In genomic region chr14:103110681-103111296, GRCh38 we compare ENCODE assay signal across 9 cellular contexts. TPM values are rescaled to one million over a fixed set of nuclear protein-coding genes. Genes with fewer than 3 reads are reported as not detected.
DNase-seq lines count a peak whose midpoint lies in the region; ATAC-seq and TF ChIP-seq lines count a peak whose summit lies in the region.
"Had no signal": no experiment of that assay in that cellular context is flagged by ENCODE, and none has a peak within 500 bp of the region (broad histone marks: within the 10 kb centered on the region; RNA-seq: fewer than 3 reads in every experiment).

No MANE protein-coding gene starts in this region.

- peak overlapping the region; percentile 84 for H3K18ac ChIP-seq in IMR-90 (ENCODE audit: low read depth, low read length)

- TF ChIP-seq RAD21 in IMR-90 (IDR thresholded peaks at IDR 0.05; ENCODE audit: low read length): no peak

- H4K5ac ChIP-seq in IMR-90 (ENCODE audit: low read depth, low read length): peak overlapping the region; percentile 87

- BruUV-seq in IMR-90 (replicated peaks; lab: Mats Ljungman, UMichigan) (no TSS peak), PC-3 (replicated peaks; lab: Mats Ljungman, UMichigan) (no TSS peak)

- DNase-seq in IMR-90: peak; percentile 26
- DNase-seq in PC-3: no peak
- no peak for DNase-seq in stimulated activated CD4-positive, alpha-beta T cell treated with anti-CD3 and anti-CD28 coated beads, Interleukin-12 subunit alpha, Interleukin-12 subunit beta, amount 100 ng/mL, for 4 hours
- DNase-seq: activated CD4-positive, CD25-positive, alpha-beta regulatory T cell treated with anti-CD3 and anti-CD28 coated beads, Interleukin-2, amount 50 U/mL, for 72 hours; hippocampal formation had no signal

- WGBS in IMR-90 (ENCODE audit: extremely low coverage in 2 of 2, insufficient read length in 1 of 2), 2 experiments: 0% methylated on average over 3 of the region's 15 CpGs; no CpG with 5 or more reads in 1 of the 2 experiments

- H4K8ac ChIP-seq in IMR-90 (ENCODE audit: low read depth in 2 of 2, low read length in 2 of 2): peak overlapping the region; percentile 73 to 88

- H4K20me1 ChIP-seq in IMR-90 (ENCODE audit: insufficient read depth, low read length): no peaks in the 10 kb centered on the region
- no peaks in the 10 kb centered on the region for H4K20me1 ChIP-seq in PC-3 (ENCODE audit: low read length)

- ATAC-seq in IMR-90 (ENCODE audit: low read depth) (peak; percentile 21), PC-3 (peak; percentile 3; the same call in 1 of the 2 replicates), HG02571 (IDR thresholded peaks at IDR 0.05; ENCODE audit: unreplicated experiment) (no peak), GM21390 (IDR thresholded peaks at IDR 0.05; ENCODE audit: unreplicated experiment) (no peak)

- no peaks in the 10 kb centered on the region for H3F3A ChIP-seq in PC-3 (ENCODE audit: low read length, unreplicated experiment)

- peaks cover 12% of the 10 kb centered on the region; the same call in 1 of the 2 replicates for H3K9me1 ChIP-seq in IMR-90 (ENCODE audit: insufficient read depth, low read length)

- H3K4me1 ChIP-seq in IMR-90 (ENCODE audit: control insufficient read depth, insufficient read depth, low read length) (peaks cover 30% of the 10 kb centered on the region), PC-3 (ENCODE audit: insufficient read depth, low read length) (peaks cover 21% of the 10 kb centered on the region), subcutaneous abdominal adipose tissue (ENCODE audit: control insufficient read depth in 5 of 5, insufficient read depth in 5 of 5, low read length in 5 of 5) (peaks cover 6 to 56% (median 48%) of the 10 kb centered on the region in 5 donors)

- peak overlapping the region; percentile 83 for H2AK9ac ChIP-seq in IMR-90 (replicated peaks; ENCODE audit: low read depth, low read length, poor library complexity)

- no peaks in the 10 kb centered on the region for H3K9me2 ChIP-seq in PC-3 (replicated peaks; ENCODE audit: low read length)

- peak overlapping the region; percentile 43 for H3K9ac ChIP-seq in IMR-90 (ENCODE audit: low read depth, low read length)
- 0 out of 2 replicates have a peak overlapping the region, but pooled peaks have one; percentile 41 for H3K9ac ChIP-seq in PC-3 (ENCODE audit: low read length)
- peak overlapping the region in 1 of 5 donors; percentile 17 for H3K9ac ChIP-seq in subcutaneous abdominal adipose tissue (ENCODE audit: low read length in 5 of 5)

- no peak for TF ChIP-seq CTCF in IMR-90 (conservative IDR thresholded peaks at IDR 0.05; ENCODE audit: low read depth, low read length)
- TF ChIP-seq CTCF in PC-3 (conservative IDR thresholded peaks at IDR 0.05; ENCODE audit: low read depth, low read length): no peak

- TF ChIP-seq POLR2A in IMR-90 (IDR thresholded peaks at IDR 0.05; ENCODE audit: low read depth, low read length): no peak

- H3K23ac ChIP-seq in IMR-90 (ENCODE audit: low read depth, low read length): peak overlapping the region; percentile 88

- dilution Hi-C loops in IMR-90 (cut with HindIII; ENCODE audit: low sequenced_read_pairs, unreplicated experiment): no loop called here

- peak overlapping the region; percentile 94 for H2BK20ac ChIP-seq in IMR-90 (ENCODE audit: low read depth, low read length)

- H3K14ac ChIP-seq in IMR-90 (replicated peaks; ENCODE audit: low read depth, low read length): peak overlapping the region; percentile 83

- in situ Hi-C loops in IMR-90 (cut with MboI; ENCODE audit: low sequenced_read_pairs): no loop called here

- H2AFZ ChIP-seq in IMR-90 (replicated peaks; ENCODE audit: low read length, poor library complexity) (peak overlapping the region; percentile 89), PC-3 (ENCODE audit: low read length) (peak overlapping the region; percentile 74)

- H3K9me3 ChIP-seq in IMR-90 (ENCODE audit: control insufficient read depth, insufficient read depth, low read length): no peaks in the 10 kb centered on the region
- H3K9me3 ChIP-seq in PC-3 (ENCODE audit: low read length): no peaks in the 10 kb centered on the region
- no peaks in the 10 kb centered on the region for H3K9me3 ChIP-seq in iPS-18c (ENCODE audit: control insufficient read depth, insufficient read depth, low read length)
- no peaks in the 10 kb centered on the region for H3K9me3 ChIP-seq in subcutaneous abdominal adipose tissue (ENCODE audit: control insufficient read depth in 5 of 5, low read length in 5 of 5)

- POLR2A ChIA-PET in IMR-90 (lab: Charles Lee; ENCODE audit: unreplicated experiment): no interaction called here
- POLR2A ChIA-PET in PC-3 (lab: Charles Lee; ENCODE audit: unreplicated experiment): no interaction called here

- no peaks in the 10 kb centered on the region for H3K79me1 ChIP-seq in IMR-90 (ENCODE audit: low read depth in 1 of 2, low read length in 2 of 2)

- H3K4me2 ChIP-seq in IMR-90 (ENCODE audit: low read depth, low read length) (peak overlapping the region; percentile 49), PC-3 (ENCODE audit: low read length) (peak overlapping the region; percentile 80)

- H3K27me3 ChIP-seq in IMR-90 (ENCODE audit: control insufficient read depth, insufficient read depth, low read length): no peaks in the 10 kb centered on the region
- no peaks in the 10 kb centered on the region for H3K27me3 ChIP-seq in PC-3 (ENCODE audit: low read length)
- no peaks in the 10 kb centered on the region for H3K27me3 ChIP-seq in subcutaneous abdominal adipose tissue (ENCODE audit: control insufficient read depth in 5 of 5, insufficient read depth in 4 of 5, low read length in 5 of 5)

- peak overlapping the region; percentile 96 for H4K91ac ChIP-seq in IMR-90 (ENCODE audit: insufficient read depth, low read depth, low read length)

- H2BK15ac ChIP-seq in IMR-90 (ENCODE audit: low read depth, low read length): peak overlapping the region; percentile 60; the same call in 1 of the 3 replicates

- no peaks in the 10 kb centered on the region for H3K36me3 ChIP-seq in IMR-90 (ENCODE audit: control insufficient read depth, insufficient read depth, low read length)
- H3K36me3 ChIP-seq in PC-3 (ENCODE audit: low read depth, low read length): no peaks in the 10 kb centered on the region
- H3K36me3 ChIP-seq in subcutaneous abdominal adipose tissue (ENCODE audit: control insufficient read depth in 5 of 5, insufficient read depth in 5 of 5, low read length in 5 of 5): no peaks in the 10 kb centered on the region

- peak overlapping the region; percentile 98 for H2BK120ac ChIP-seq in IMR-90 (ENCODE audit: low read depth, low read length)

- intact Hi-C loops in IMR-90 (cut with micrococcal nuclease) (no loop called here), PC-3 (cut with micrococcal nuclease) (no loop called here)

- peak overlapping the region; percentile 98 for H3K4ac ChIP-seq in IMR-90 (ENCODE audit: low read depth, low read length)

- peak overlapping the region; percentile 95 for H2AK5ac ChIP-seq in IMR-90 (ENCODE audit: low read depth, low read length)

- H3K4me3 ChIP-seq in IMR-90 (ENCODE audit: insufficient read depth, low read depth, low read length): no peak overlapping the region
- no peak overlapping the region for H3K4me3 ChIP-seq in PC-3 (ENCODE audit: low read length)
- peak overlapping the region; percentile 3; the same call in 1 of the 2 replicates for H3K4me3 ChIP-seq in iPS-18c (ENCODE audit: insufficient read depth, low read depth, low read length)
- no peak overlapping the region for H3K4me3 ChIP-seq in subcutaneous abdominal adipose tissue (ENCODE audit: low read depth in 1 of 5, low read length in 5 of 5)

- H3K79me2 ChIP-seq in PC-3 (ENCODE audit: low read length): no peaks in the 10 kb centered on the region

- peak overlapping the region; percentile 24; the same call in 1 of the 2 replicates for H3K56ac ChIP-seq in IMR-90 (ENCODE audit: extremely low read depth, insufficient read depth, low read length)

- peak overlapping the region; percentile 92 for H2BK5ac ChIP-seq in IMR-90 (ENCODE audit: low read depth, low read length, poor library complexity, severe bottlenecking)

- H3K27ac ChIP-seq in IMR-90 (ENCODE audit: insufficient read depth, low read length) (peak overlapping the region; percentile 88), PC-3 (ENCODE audit: low read length) (peak overlapping the region; percentile 67), subcutaneous abdominal adipose tissue (ENCODE audit: low read depth, low read length) (peak overlapping the region; percentile 46)

- CTCF ChIA-PET in IMR-90 (lab: Yijun Ruan, JAX): no interaction called here
- CTCF ChIA-PET in PC-3 (lab: Charles Lee): no interaction called here

TF ChIP-seq in IMR-90, 13 proteins besides CTCF, POLR2A, EP300 and RAD21 (continues in another document):
- TF ChIP-seq, protein P1, sequence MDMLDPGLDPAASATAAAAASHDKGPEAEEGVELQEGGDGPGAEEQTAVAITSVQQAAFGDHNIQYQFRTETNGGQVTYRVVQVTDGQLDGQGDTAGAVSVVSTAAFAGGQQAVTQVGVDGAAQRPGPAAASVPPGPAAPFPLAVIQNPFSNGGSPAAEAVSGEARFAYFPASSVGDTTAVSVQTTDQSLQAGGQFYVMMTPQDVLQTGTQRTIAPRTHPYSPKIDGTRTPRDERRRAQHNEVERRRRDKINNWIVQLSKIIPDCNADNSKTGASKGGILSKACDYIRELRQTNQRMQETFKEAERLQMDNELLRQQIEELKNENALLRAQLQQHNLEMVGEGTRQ (IDR thresholded peaks at IDR 0.05; ENCODE audit: low read depth, low read length): no peak
- no peak for TF ChIP-seq MAFK (IDR thresholded peaks at IDR 0.05; ENCODE audit: low read depth, low read length)
- TF ChIP-seq RCOR1 (IDR thresholded peaks at IDR 0.05; ENCODE audit: insufficient replicate concordance, low read length): no peak
- TF ChIP-seq NFE2L2 (IDR thresholded peaks at IDR 0.05; ENCODE audit: low read depth, low read length): no peak

RNA-seq across cellular contexts. Expression of gene TNFAIP2, which starts 12.5 kb away (rescaled TPM):
- 5.0 and 6.3 TPM in 2 replicates for total RNA-seq in IMR-90 (2012; rRNA removed)
- 9.6 and 9.9 TPM in 2 replicates for polyA plus RNA-seq in IMR-90 (2012; rRNA removed)
- 10.7 and 12.7 TPM in 2 replicates for polyA plus RNA-seq in IMR-90 (2012; cell fraction: cytosol; rRNA removed)
- 43.9 and 49.0 TPM in 2 replicates for polyA plus RNA-seq in IMR-90 (2012; cell fraction: nucleus; rRNA removed; ENCODE audit: low replicate concordance)
- 80.7 and 87.3 TPM in 2 replicates for total RNA-seq in PC-3 (2014; rRNA removed)

RNA-seq across cellular contexts. Expression of gene EXOC3L4, which starts 16.3 kb away (rescaled TPM):
- total RNA-seq in IMR-90 (2012; rRNA removed) (not detected in 2 replicates), PC-3 (2014; rRNA removed) (1.4 and 2.0 TPM in 2 replicates)
- not detected in 2 replicates for polyA plus RNA-seq in IMR-90 (2012; rRNA removed)
- 0.14 TPM in 1 of 2 replicates, not detected in the other for polyA plus RNA-seq in IMR-90 (2012; cell fraction: cytosol; rRNA removed)
- 0.72 and 0.85 TPM in 2 replicates for polyA plus RNA-seq in IMR-90 (2012; cell fraction: nucleus; rRNA removed; ENCODE audit: low replicate concordance)

RNA-seq across cellular contexts. Expression of gene LBHD2, which starts 26.8 kb away (rescaled TPM):
- total RNA-seq in IMR-90 (2012; rRNA removed) (not detected in 2 replicates), PC-3 (2014; rRNA removed) (not detected in 2 replicates)
- polyA plus RNA-seq in IMR-90 (2012; rRNA removed): not detected in 2 replicates
- 0.18 TPM in 1 of 2 replicates, not detected in the other for polyA plus RNA-seq in IMR-90 (2012; cell fraction: cytosol; rRNA removed)
- not detected in 2 replicates for polyA plus RNA-seq in IMR-90 (2012; cell fraction: nucleus; rRNA removed; ENCODE audit: low replicate concordance)

RNA-seq across cellular contexts. Expression of gene CDC42BPB, which starts 53.4 kb away (rescaled TPM):
- 48.0 and 49.1 TPM in 2 replicates for total RNA-seq in IMR-90 (2012; rRNA removed)
- 73.6 and 81.4 TPM in 2 replicates for polyA plus RNA-seq in IMR-90 (2012; rRNA removed)
- 45.7 and 64.7 TPM in 2 replicates for polyA plus RNA-seq in IMR-90 (2012; cell fraction: cytosol; rRNA removed)
- polyA plus RNA-seq in IMR-90 (2012; cell fraction: nucleus; rRNA removed; ENCODE audit: low replicate concordance): 168 and 207 TPM in 2 replicates
- total RNA-seq in PC-3 (2014; rRNA removed): 73.0 and 89.2 TPM in 2 replicates

Comparison
In these comparisons a context has a peak if more than half of its experiments do, and no peak if none do; other contexts are left out.
1. ATAC-seq: peak in IMR-90 (single experiment) and PC-3 (single experiment); none in HG02571 (single experiment) and GM21390 (single experiment).
2. RNA of gene TNFAIP2, which starts 12.5 kb away (total RNA-seq): 80.7 to 87.3 TPM in PC-3; 5.0 to 6.3 TPM in IMR-90; every median in the first group is over 10 times any median in the second.
3. Peak in every context shown above with its lines, with median percentiles within 50 percentile points of each other: H3K27ac ChIP-seq.